In genomic region chr7:657565-658119, GRCh38 we compare ENCODE assay signal across 13 cellular contexts.
DNase-seq lines count a peak whose midpoint lies in the region; ATAC-seq and TF ChIP-seq lines count a peak whose summit lies in the region.
"Had no signal": no experiment of that assay in that cellular context is flagged by ENCODE, and none has a peak within 500 bp of the region (broad histone marks: within the 10 kb centered on the region; RNA-seq: fewer than 3 reads in every experiment).

No MANE protein-coding gene starts in this region.

- no peak for TF ChIP-seq CTCF in fibroblast of the aortic adventitia (IDR thresholded peaks at IDR 0.05; ENCODE audit: insufficient read depth, low read length)
- no peak for TF ChIP-seq CTCF in nephron progenitor cell (IDR thresholded peaks at IDR 0.05)
- no peak for TF ChIP-seq CTCF in Caco-2 (IDR thresholded peaks at IDR 0.05; ENCODE audit: insufficient read depth in 1 of 2, low read depth in 1 of 2, low read length in 1 of 2, severe bottlenecking in 1 of 2, unreplicated experiment in 1 of 2)

- intact Hi-C loops in Caco-2 (cut with micrococcal nuclease; ENCODE audit: unreplicated experiment), result no loop called here

- no peak overlapping the region for H3K4me3 Mint-ChIP-seq in nephron progenitor cell
- no peak overlapping the region for H3K4me3 Mint-ChIP-seq in Caco-2 (ENCODE audit: unreplicated experiment)
- H3K4me3 Mint-ChIP-seq: type B pancreatic cell had no signal

- peak; percentile 47 for DNase-seq in Ammon's horn (ENCODE audit: low spot score)
- peak; percentile 39 for DNase-seq in NCI-H2171 (lab: John Stamatoyannopoulos, UW)
- peak; percentile 3 for DNase-seq in fibroblast of the aortic adventitia (ENCODE audit: low read depth)
- no peak for DNase-seq in nephron progenitor cell
- DNase-seq in KG1 (lab: John Stamatoyannopoulos, UW), result no peak
- DNase-seq in NCI-H524 (lab: John Stamatoyannopoulos, UW), result no peak
- DNase-seq in Caco-2, result no peak
- DNase-seq: effector CD4-positive, alpha-beta T cell; midbrain; NCI-H1694 treated with DMSO at 0.1 percent for 48 hours; T-helper 9 cell had no signal

- peaks cover 23% of the 10 kb centered on the region for H3K9me3 ChIP-seq in Caco-2

- no peaks in the 10 kb centered on the region for H3K27me3 ChIP-seq in Caco-2 (replicated peaks; ENCODE audit: control insufficient read depth, insufficient read depth, low read length)

- H3K4me1 ChIP-seq in Caco-2, result no peaks in the 10 kb centered on the region

- CTCF ChIA-PET in Caco-2 (lab: Charles Lee), result no interaction called here

- no peak overlapping the region for H3K4me3 ChIP-seq in fibroblast of the aortic adventitia (ENCODE audit: low read depth, low read length)
- H3K4me3 ChIP-seq in Caco-2 (ENCODE audit: low read depth, low read length), result no peak overlapping the region

- no peaks in the 10 kb centered on the region for H3K36me3 ChIP-seq in Caco-2 (ENCODE audit: control insufficient read depth, insufficient read depth, low read length)

- H3K36me3 Mint-ChIP-seq in nephron progenitor cell (ENCODE audit: low read depth) (peaks cover 7% of the 10 kb centered on the region), Caco-2 (ENCODE audit: insufficient read depth, unreplicated experiment) (no peaks in the 10 kb centered on the region)

- peaks cover 7% of the 10 kb centered on the region for H3K4me1 Mint-ChIP-seq in nephron progenitor cell
- H3K4me1 Mint-ChIP-seq in Caco-2 (ENCODE audit: low read depth, unreplicated experiment), result no peaks in the 10 kb centered on the region

- POLR2A ChIA-PET in Caco-2 (lab: Charles Lee), result no interaction called here

- no TSS peak for BruUV-seq in Caco-2 (replicated peaks; lab: Mats Ljungman, UMichigan)

- no peaks in the 10 kb centered on the region for H3K9me3 Mint-ChIP-seq in nephron progenitor cell
- H3K9me3 Mint-ChIP-seq in Caco-2 (ENCODE audit: unreplicated experiment), result no peaks in the 10 kb centered on the region
- H3K9me3 Mint-ChIP-seq: type B pancreatic cell had no signal

- H3K27ac Mint-ChIP-seq in nephron progenitor cell (peak overlapping the region; percentile 74), Caco-2 (ENCODE audit: unreplicated experiment) (no peak overlapping the region)
- H3K27ac Mint-ChIP-seq: type B pancreatic cell had no signal

- H3K27me3 Mint-ChIP-seq in nephron progenitor cell (ENCODE audit: low read depth, poor library complexity) (no peaks in the 10 kb centered on the region), Caco-2 (ENCODE audit: insufficient read depth, unreplicated experiment) (no peaks in the 10 kb centered on the region)
- H3K27me3 Mint-ChIP-seq: type B pancreatic cell had no signal

- ATAC-seq in GM21515 (IDR thresholded peaks at IDR 0.05; ENCODE audit: unreplicated experiment), result no peak

Comparison
In these comparisons a context has a peak if more than half of its experiments do, and no peak if none do; other contexts are left out.
1. DNase-seq: peak in Ammon's horn (single experiment), NCI-H2171 (single experiment) and fibroblast of the aortic adventitia (single experiment); none in nephron progenitor cell (single experiment), KG1 (single experiment), NCI-H524 (0 of 2) and Caco-2 (0 of 2).